Comparison of ENCODE assay signal across 2 cellular contexts in the genomic region with DNA sequence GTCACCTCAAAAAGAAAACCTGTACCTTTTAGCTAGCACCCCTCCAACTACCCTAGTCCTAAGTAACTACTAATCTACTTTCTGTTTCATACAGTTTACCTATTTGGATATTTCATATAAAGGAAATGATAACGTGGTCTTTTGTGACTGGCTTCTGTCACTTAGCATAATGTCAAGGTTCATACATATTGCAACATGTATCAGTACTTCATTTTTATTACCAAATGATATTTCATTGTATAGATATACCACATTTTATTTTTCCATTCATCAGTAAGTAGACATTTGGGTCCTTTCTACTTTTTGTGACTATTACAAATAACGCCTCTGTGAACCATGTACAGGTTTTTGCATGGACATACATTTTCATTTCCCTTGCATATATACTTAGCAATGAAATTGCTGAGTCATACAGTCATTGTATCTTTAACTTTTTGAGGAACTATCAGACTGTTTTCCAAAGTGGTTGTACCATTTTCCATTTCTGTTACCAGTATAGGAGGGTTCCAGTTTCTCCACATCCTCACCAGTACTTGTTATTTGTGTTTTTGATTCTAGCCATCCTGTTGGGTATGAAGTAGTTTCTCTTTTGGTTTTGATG.
TF ChIP-seq lines count a peak whose summit lies in the region.

No MANE protein-coding gene starts in this region.

TF ChIP-seq in HCT116, 20 proteins besides CTCF, POLR2A, EP300 and RAD21:
- TF ChIP-seq ZFX (IDR thresholded peaks at IDR 0.05), result no peak
- TF ChIP-seq, protein P1, sequence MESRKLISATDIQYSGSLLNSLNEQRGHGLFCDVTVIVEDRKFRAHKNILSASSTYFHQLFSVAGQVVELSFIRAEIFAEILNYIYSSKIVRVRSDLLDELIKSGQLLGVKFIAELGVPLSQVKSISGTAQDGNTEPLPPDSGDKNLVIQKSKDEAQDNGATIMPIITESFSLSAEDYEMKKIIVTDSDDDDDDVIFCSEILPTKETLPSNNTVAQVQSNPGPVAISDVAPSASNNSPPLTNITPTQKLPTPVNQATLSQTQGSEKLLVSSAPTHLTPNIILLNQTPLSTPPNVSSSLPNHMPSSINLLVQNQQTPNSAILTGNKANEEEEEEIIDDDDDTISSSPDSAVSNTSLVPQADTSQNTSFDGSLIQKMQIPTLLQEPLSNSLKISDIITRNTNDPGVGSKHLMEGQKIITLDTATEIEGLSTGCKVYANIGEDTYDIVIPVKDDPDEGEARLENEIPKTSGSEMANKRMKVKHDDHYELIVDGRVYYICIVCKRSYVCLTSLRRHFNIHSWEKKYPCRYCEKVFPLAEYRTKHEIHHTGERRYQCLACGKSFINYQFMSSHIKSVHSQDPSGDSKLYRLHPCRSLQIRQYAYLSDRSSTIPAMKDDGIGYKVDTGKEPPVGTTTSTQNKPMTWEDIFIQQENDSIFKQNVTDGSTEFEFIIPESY (IDR thresholded peaks at IDR 0.05; ENCODE audit: extremely low read depth, insufficient replicate concordance, low read length), result no peak
- no peak for TF ChIP-seq CBX3 (IDR thresholded peaks at IDR 0.05; ENCODE audit: low read depth)
- TF ChIP-seq YY1 (IDR thresholded peaks at IDR 0.05; ENCODE audit: extremely low read depth, insufficient replicate concordance, low read depth, low read length), result no peak
- TF ChIP-seq SRF (IDR thresholded peaks at IDR 0.05; ENCODE audit: low read depth), result no peak
- TF ChIP-seq SIN3A (IDR thresholded peaks at IDR 0.05; ENCODE audit: low read depth), result no peak
- TF ChIP-seq EZH2phosphoT487 (IDR thresholded peaks at IDR 0.05; ENCODE audit: borderline replicate concordance), result no peak
- TF ChIP-seq JUND (IDR thresholded peaks at IDR 0.05), result no peak
- TF ChIP-seq, protein P2, sequence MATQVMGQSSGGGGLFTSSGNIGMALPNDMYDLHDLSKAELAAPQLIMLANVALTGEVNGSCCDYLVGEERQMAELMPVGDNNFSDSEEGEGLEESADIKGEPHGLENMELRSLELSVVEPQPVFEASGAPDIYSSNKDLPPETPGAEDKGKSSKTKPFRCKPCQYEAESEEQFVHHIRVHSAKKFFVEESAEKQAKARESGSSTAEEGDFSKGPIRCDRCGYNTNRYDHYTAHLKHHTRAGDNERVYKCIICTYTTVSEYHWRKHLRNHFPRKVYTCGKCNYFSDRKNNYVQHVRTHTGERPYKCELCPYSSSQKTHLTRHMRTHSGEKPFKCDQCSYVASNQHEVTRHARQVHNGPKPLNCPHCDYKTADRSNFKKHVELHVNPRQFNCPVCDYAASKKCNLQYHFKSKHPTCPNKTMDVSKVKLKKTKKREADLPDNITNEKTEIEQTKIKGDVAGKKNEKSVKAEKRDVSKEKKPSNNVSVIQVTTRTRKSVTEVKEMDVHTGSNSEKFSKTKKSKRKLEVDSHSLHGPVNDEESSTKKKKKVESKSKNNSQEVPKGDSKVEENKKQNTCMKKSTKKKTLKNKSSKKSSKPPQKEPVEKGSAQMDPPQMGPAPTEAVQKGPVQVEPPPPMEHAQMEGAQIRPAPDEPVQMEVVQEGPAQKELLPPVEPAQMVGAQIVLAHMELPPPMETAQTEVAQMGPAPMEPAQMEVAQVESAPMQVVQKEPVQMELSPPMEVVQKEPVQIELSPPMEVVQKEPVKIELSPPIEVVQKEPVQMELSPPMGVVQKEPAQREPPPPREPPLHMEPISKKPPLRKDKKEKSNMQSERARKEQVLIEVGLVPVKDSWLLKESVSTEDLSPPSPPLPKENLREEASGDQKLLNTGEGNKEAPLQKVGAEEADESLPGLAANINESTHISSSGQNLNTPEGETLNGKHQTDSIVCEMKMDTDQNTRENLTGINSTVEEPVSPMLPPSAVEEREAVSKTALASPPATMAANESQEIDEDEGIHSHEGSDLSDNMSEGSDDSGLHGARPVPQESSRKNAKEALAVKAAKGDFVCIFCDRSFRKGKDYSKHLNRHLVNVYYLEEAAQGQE (IDR thresholded peaks at IDR 0.05; ENCODE audit: low read depth), result no peak
- TF ChIP-seq CEBPB (IDR thresholded peaks at IDR 0.05; ENCODE audit: low read depth), result no peak
- TF ChIP-seq SP1 (IDR thresholded peaks at IDR 0.05; ENCODE audit: low read depth), result no peak
- TF ChIP-seq, protein P3, sequence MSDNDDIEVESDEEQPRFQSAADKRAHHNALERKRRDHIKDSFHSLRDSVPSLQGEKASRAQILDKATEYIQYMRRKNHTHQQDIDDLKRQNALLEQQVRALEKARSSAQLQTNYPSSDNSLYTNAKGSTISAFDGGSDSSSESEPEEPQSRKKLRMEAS (IDR thresholded peaks at IDR 0.05), result no peak
- TF ChIP-seq, protein P4, sequence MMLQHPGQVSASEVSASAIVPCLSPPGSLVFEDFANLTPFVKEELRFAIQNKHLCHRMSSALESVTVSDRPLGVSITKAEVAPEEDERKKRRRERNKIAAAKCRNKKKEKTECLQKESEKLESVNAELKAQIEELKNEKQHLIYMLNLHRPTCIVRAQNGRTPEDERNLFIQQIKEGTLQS (IDR thresholded peaks at IDR 0.05), result no peak
- TF ChIP-seq EGR1 (IDR thresholded peaks at IDR 0.05; ENCODE audit: low read depth), result no peak
- no peak for TF ChIP-seq EZH2 (IDR thresholded peaks at IDR 0.05)
- TF ChIP-seq ELF1 (IDR thresholded peaks at IDR 0.05; ENCODE audit: borderline replicate concordance, low read depth), result no peak
- TF ChIP-seq ZNF274 (IDR thresholded peaks at IDR 0.05; ENCODE audit: low read depth, low read length), result no peak
- no peak for TF ChIP-seq FOSL1 (IDR thresholded peaks at IDR 0.05; ENCODE audit: low read depth)
- TF ChIP-seq POLR2AphosphoS5 (IDR thresholded peaks at IDR 0.05; ENCODE audit: low read depth, low read length), result no peak
- TF ChIP-seq TCF7L2 (IDR thresholded peaks at IDR 0.05; ENCODE audit: borderline replicate concordance, extremely low read depth, insufficient read depth, insufficient read length), result no peak

TF ChIP-seq in K562, 482 proteins besides CTCF, POLR2A, EP300 and RAD21 (continues in another document):
- TF ChIP-seq ADNP (tag; IDR thresholded peaks at IDR 0.05) (no peak), SMC3 (conservative IDR thresholded peaks at IDR 0.05; ENCODE audit: insufficient read depth, low read depth, low read length) (no peak), PML (IDR thresholded peaks at IDR 0.05; ENCODE audit: low read length) (no peak), NR3C1 (CRISPR knock-in tag; IDR thresholded peaks at IDR 0.05) (no peak), MCM2 (IDR thresholded peaks at IDR 0.05; ENCODE audit: low read depth) (no peak), JUND (IDR thresholded peaks at IDR 0.05; ENCODE audit: borderline replicate concordance, low read depth, low read length) (no peak), JUND (tag; IDR thresholded peaks at IDR 0.05; ENCODE audit: borderline replicate concordance, low read depth, low read length) (0 out of 3 replicates have a peak, but pooled peaks have one; percentile 13), BMI1 (IDR thresholded peaks at IDR 0.05; ENCODE audit: low read length) (no peak), MAFK (IDR thresholded peaks at IDR 0.05; ENCODE audit: low read length) (peak; percentile 95), ZNF778 (CRISPR knock-in tag; IDR thresholded peaks at IDR 0.05) (no peak), MAFF (IDR thresholded peaks at IDR 0.05; ENCODE audit: low read length) (peak; percentile 97), ZKSCAN8 (CRISPR knock-in tag; IDR thresholded peaks at IDR 0.05) (no peak), MED1 (CRISPR knock-in tag; IDR thresholded peaks at IDR 0.05; ENCODE audit: borderline replicate concordance) (no peak), SETDB1 (IDR thresholded peaks at IDR 0.05; ENCODE audit: low read length) (no peak), POU5F1 (IDR thresholded peaks at IDR 0.05; ENCODE audit: borderline replicate concordance, low read depth, low read length, partially characterized antibody) (no peak), ETV1 (tag; conservative IDR thresholded peaks at IDR 0.05; ENCODE audit: low read depth) (0 out of 2 replicates have a peak, but pooled peaks have one; percentile 27)
- TF ChIP-seq, protein P5, sequence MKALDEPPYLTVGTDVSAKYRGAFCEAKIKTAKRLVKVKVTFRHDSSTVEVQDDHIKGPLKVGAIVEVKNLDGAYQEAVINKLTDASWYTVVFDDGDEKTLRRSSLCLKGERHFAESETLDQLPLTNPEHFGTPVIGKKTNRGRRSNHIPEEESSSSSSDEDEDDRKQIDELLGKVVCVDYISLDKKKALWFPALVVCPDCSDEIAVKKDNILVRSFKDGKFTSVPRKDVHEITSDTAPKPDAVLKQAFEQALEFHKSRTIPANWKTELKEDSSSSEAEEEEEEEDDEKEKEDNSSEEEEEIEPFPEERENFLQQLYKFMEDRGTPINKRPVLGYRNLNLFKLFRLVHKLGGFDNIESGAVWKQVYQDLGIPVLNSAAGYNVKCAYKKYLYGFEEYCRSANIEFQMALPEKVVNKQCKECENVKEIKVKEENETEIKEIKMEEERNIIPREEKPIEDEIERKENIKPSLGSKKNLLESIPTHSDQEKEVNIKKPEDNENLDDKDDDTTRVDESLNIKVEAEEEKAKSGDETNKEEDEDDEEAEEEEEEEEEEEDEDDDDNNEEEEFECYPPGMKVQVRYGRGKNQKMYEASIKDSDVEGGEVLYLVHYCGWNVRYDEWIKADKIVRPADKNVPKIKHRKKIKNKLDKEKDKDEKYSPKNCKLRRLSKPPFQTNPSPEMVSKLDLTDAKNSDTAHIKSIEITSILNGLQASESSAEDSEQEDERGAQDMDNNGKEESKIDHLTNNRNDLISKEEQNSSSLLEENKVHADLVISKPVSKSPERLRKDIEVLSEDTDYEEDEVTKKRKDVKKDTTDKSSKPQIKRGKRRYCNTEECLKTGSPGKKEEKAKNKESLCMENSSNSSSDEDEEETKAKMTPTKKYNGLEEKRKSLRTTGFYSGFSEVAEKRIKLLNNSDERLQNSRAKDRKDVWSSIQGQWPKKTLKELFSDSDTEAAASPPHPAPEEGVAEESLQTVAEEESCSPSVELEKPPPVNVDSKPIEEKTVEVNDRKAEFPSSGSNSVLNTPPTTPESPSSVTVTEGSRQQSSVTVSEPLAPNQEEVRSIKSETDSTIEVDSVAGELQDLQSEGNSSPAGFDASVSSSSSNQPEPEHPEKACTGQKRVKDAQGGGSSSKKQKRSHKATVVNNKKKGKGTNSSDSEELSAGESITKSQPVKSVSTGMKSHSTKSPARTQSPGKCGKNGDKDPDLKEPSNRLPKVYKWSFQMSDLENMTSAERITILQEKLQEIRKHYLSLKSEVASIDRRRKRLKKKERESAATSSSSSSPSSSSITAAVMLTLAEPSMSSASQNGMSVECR (CRISPR knock-in tag; IDR thresholded peaks at IDR 0.05), result no peak
- TF ChIP-seq, protein P6, sequence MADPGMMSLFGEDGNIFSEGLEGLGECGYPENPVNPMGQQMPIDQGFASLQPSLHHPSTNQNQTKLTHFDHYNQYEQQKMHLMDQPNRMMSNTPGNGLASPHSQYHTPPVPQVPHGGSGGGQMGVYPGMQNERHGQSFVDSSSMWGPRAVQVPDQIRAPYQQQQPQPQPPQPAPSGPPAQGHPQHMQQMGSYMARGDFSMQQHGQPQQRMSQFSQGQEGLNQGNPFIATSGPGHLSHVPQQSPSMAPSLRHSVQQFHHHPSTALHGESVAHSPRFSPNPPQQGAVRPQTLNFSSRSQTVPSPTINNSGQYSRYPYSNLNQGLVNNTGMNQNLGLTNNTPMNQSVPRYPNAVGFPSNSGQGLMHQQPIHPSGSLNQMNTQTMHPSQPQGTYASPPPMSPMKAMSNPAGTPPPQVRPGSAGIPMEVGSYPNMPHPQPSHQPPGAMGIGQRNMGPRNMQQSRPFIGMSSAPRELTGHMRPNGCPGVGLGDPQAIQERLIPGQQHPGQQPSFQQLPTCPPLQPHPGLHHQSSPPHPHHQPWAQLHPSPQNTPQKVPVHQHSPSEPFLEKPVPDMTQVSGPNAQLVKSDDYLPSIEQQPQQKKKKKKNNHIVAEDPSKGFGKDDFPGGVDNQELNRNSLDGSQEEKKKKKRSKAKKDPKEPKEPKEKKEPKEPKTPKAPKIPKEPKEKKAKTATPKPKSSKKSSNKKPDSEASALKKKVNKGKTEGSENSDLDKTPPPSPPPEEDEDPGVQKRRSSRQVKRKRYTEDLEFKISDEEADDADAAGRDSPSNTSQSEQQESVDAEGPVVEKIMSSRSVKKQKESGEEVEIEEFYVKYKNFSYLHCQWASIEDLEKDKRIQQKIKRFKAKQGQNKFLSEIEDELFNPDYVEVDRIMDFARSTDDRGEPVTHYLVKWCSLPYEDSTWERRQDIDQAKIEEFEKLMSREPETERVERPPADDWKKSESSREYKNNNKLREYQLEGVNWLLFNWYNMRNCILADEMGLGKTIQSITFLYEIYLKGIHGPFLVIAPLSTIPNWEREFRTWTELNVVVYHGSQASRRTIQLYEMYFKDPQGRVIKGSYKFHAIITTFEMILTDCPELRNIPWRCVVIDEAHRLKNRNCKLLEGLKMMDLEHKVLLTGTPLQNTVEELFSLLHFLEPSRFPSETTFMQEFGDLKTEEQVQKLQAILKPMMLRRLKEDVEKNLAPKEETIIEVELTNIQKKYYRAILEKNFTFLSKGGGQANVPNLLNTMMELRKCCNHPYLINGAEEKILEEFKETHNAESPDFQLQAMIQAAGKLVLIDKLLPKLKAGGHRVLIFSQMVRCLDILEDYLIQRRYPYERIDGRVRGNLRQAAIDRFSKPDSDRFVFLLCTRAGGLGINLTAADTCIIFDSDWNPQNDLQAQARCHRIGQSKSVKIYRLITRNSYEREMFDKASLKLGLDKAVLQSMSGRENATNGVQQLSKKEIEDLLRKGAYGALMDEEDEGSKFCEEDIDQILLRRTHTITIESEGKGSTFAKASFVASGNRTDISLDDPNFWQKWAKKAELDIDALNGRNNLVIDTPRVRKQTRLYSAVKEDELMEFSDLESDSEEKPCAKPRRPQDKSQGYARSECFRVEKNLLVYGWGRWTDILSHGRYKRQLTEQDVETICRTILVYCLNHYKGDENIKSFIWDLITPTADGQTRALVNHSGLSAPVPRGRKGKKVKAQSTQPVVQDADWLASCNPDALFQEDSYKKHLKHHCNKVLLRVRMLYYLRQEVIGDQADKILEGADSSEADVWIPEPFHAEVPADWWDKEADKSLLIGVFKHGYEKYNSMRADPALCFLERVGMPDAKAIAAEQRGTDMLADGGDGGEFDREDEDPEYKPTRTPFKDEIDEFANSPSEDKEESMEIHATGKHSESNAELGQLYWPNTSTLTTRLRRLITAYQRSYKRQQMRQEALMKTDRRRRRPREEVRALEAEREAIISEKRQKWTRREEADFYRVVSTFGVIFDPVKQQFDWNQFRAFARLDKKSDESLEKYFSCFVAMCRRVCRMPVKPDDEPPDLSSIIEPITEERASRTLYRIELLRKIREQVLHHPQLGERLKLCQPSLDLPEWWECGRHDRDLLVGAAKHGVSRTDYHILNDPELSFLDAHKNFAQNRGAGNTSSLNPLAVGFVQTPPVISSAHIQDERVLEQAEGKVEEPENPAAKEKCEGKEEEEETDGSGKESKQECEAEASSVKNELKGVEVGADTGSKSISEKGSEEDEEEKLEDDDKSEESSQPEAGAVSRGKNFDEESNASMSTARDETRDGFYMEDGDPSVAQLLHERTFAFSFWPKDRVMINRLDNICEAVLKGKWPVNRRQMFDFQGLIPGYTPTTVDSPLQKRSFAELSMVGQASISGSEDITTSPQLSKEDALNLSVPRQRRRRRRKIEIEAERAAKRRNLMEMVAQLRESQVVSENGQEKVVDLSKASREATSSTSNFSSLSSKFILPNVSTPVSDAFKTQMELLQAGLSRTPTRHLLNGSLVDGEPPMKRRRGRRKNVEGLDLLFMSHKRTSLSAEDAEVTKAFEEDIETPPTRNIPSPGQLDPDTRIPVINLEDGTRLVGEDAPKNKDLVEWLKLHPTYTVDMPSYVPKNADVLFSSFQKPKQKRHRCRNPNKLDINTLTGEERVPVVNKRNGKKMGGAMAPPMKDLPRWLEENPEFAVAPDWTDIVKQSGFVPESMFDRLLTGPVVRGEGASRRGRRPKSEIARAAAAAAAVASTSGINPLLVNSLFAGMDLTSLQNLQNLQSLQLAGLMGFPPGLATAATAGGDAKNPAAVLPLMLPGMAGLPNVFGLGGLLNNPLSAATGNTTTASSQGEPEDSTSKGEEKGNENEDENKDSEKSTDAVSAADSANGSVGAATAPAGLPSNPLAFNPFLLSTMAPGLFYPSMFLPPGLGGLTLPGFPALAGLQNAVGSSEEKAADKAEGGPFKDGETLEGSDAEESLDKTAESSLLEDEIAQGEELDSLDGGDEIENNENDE (IDR thresholded peaks at IDR 0.05; ENCODE audit: low read depth, low read length), result no peak
- TF ChIP-seq, protein P7, sequence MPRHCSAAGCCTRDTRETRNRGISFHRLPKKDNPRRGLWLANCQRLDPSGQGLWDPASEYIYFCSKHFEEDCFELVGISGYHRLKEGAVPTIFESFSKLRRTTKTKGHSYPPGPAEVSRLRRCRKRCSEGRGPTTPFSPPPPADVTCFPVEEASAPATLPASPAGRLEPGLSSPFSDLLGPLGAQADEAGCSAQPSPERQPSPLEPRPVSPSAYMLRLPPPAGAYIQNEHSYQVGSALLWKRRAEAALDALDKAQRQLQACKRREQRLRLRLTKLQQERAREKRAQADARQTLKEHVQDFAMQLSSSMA (CRISPR knock-in tag; IDR thresholded peaks at IDR 0.05), result no peak
